12 cellular contexts compared by ENCODE assay signal in genomic region chr3:4814302-4814903, GRCh38.
A peak's percentile ranks its signal among the peaks of the same experiment; 100 is the strongest.
DNase-seq lines count a peak whose midpoint lies in the region; ATAC-seq and TF ChIP-seq lines count a peak whose summit lies in the region.
"Had no signal": no experiment of that assay in that cellular context is flagged by ENCODE, and none has a peak within 500 bp of the region (broad histone marks: within the 10 kb centered on the region; RNA-seq: fewer than 3 reads in every experiment).

No MANE protein-coding gene starts in this region.

- no peak overlapping the region for H3K4me3 Mint-ChIP-seq in T-helper 17 cell
- H3K4me3 Mint-ChIP-seq: nephron had no signal

- peak overlapping the region; percentile 40 to 52 for H3K4me3 ChIP-seq in neutrophil (ENCODE audit: low read depth in 1 of 2, low read length in 1 of 2)
- H3K4me3 ChIP-seq in H7 (ENCODE audit: insufficient read depth, low read depth, low read length) = no peak overlapping the region

- intact Hi-C loops in Right ventricle myocardium inferior (cut with DNase I) = no loop called here

- H3K27me3 Mint-ChIP-seq in T-helper 17 cell = no peaks in the 10 kb centered on the region

- H3K36me3 Mint-ChIP-seq in T-helper 17 cell (ENCODE audit: low read depth) = peaks cover 21% of the 10 kb centered on the region

- TF ChIP-seq CTCF in neutrophil (IDR thresholded peaks at IDR 0.05) = no peak

- H3K27me3 ChIP-seq in neutrophil (no peaks in the 10 kb centered on the region), H7 (ENCODE audit: control insufficient read depth, insufficient read depth, low read length) (no peaks in the 10 kb centered on the region)

- H3K36me3 ChIP-seq in neutrophil (peaks cover 5% of the 10 kb centered on the region), H7 (replicated peaks; ENCODE audit: control insufficient read depth, insufficient read depth, low read length) (no peaks in the 10 kb centered on the region)

- peak; percentile 92 for DNase-seq in GF-D8 (lab: John Stamatoyannopoulos, UW)
- DNase-seq in T-helper 17 cell = no peak
- DNase-seq in Right ventricle myocardium inferior (ENCODE audit: missing footprints) = peak; percentile 72
- no peak for DNase-seq in NCI-H510A (lab: John Stamatoyannopoulos, UW)
- DNase-seq in H7 = no peak
- DNase-seq: activated naive CD4-positive, alpha-beta T cell; NCI-H510A treated with DMSO at 0.1 percent for 48 hours; T-helper 9 cell had no signal

- no peak for ATAC-seq in T-helper 17 cell
- peak; percentile 24 for ATAC-seq in Right ventricle myocardium inferior
- ATAC-seq in HG03460 (IDR thresholded peaks at IDR 0.05; ENCODE audit: unreplicated experiment) = no peak
- ATAC-seq in GM18868 (IDR thresholded peaks at IDR 0.05; ENCODE audit: unreplicated experiment) = no peak

- peaks cover 13 to 14% of the 10 kb centered on the region in 2 experiments for H3K4me1 ChIP-seq in neutrophil (ENCODE audit: control insufficient read depth in 1 of 2, insufficient read depth in 1 of 2, low read depth in 1 of 2, low read length in 1 of 2)

- H3K4me1 Mint-ChIP-seq in T-helper 17 cell = peaks cover 18% of the 10 kb centered on the region

- peak overlapping the region; percentile 72 for H3K27ac Mint-ChIP-seq in T-helper 17 cell

- no peaks in the 10 kb centered on the region for H3K9me3 ChIP-seq in T-helper 17 cell (ENCODE audit: control insufficient read depth, low read length, poor library complexity, severe bottlenecking)
- no peaks in the 10 kb centered on the region for H3K9me3 ChIP-seq in neutrophil

- H3K27ac ChIP-seq in neutrophil = peak overlapping the region; percentile 56

Comparison
In these comparisons a context has a peak if more than half of its experiments do, and no peak if none do; other contexts are left out.
1. DNase-seq: peak in GF-D8 (single experiment) and Right ventricle myocardium inferior (single experiment); none in T-helper 17 cell (0 of 3), NCI-H510A (single experiment) and H7 (single experiment).